ENCODE assay signal across 8 cellular contexts in genomic region chr12:12916135-12916956, GRCh38. TPM values are rescaled to one million over a fixed set of nuclear protein-coding genes. Genes with fewer than 3 reads are reported as not detected.
DNase-seq lines count a peak whose midpoint lies in the region; ATAC-seq and TF ChIP-seq lines count a peak whose summit lies in the region.

No MANE protein-coding gene starts in this region.

- H3K4me1 ChIP-seq in Karpas-422 (ENCODE audit: low read length) (no peaks in the 10 kb centered on the region), neutrophil (ENCODE audit: control insufficient read depth in 1 of 2, insufficient read depth in 1 of 2, low read depth in 1 of 2, low read length in 1 of 2) (peaks cover 0 to 6% of the 10 kb centered on the region in 2 experiments)

- H3K9me3 ChIP-seq in Karpas-422 (ENCODE audit: low read length) (no peaks in the 10 kb centered on the region), neutrophil (no peaks in the 10 kb centered on the region)

- no peaks in the 10 kb centered on the region for H3K36me3 ChIP-seq in Karpas-422 (ENCODE audit: insufficient read depth, low read length)
- no peaks in the 10 kb centered on the region for H3K36me3 ChIP-seq in neutrophil

- H3K9ac ChIP-seq in Karpas-422 (ENCODE audit: low read length) = no peak overlapping the region

- H3K27ac ChIP-seq in Karpas-422 (ENCODE audit: low read length) (no peak overlapping the region), neutrophil (no peak overlapping the region), substantia nigra (ENCODE audit: low read depth, low read length, poor library complexity, severe bottlenecking) (peak overlapping the region; percentile 77)

- H4K20me1 ChIP-seq in Karpas-422 (ENCODE audit: insufficient read depth, low read depth, low read length) = no peaks in the 10 kb centered on the region

- TF ChIP-seq CTCF in fibroblast of villous mesenchyme (IDR thresholded peaks at IDR 0.05; ENCODE audit: insufficient read depth, low read depth, low read length) = peak; percentile 96
- TF ChIP-seq CTCF in neutrophil (IDR thresholded peaks at IDR 0.05) = peak; percentile 97

- no peaks in the 10 kb centered on the region for H3K9me2 ChIP-seq in Karpas-422 (replicated peaks; ENCODE audit: insufficient read depth, low read length)

- DNase-seq in DMS53 (lab: John Stamatoyannopoulos, UW) = peak; percentile 95
- DNase-seq in Karpas-422 = peak; percentile 93
- DNase-seq in RPMI8226 = peak; percentile 85
- peak; percentile 69 to 71 for DNase-seq in activated T-helper 1 cell treated with anti-CD3 and anti-CD28 coated beads, Interleukin-2, amount 50 U/mL, for 16 hours (ENCODE audit: low read depth in 1 of 2, low spot score in 1 of 2)
- peak; percentile 82 for DNase-seq in fibroblast of villous mesenchyme (ENCODE audit: low read depth)
- DNase-seq in substantia nigra (lab: John Stamatoyannopoulos, UW) = peak in 48 of 49 donors; percentile 26 to 90 (median 82)

- no peaks in the 10 kb centered on the region for H3K27me3 ChIP-seq in Karpas-422 (ENCODE audit: low read length)
- peaks cover 20% of the 10 kb centered on the region for H3K27me3 ChIP-seq in neutrophil

- H3K4me2 ChIP-seq in Karpas-422 (ENCODE audit: low read depth, low read length, poor library complexity, severe bottlenecking) = no peak overlapping the region

- no peak overlapping the region for H3K4me3 ChIP-seq in Karpas-422 (ENCODE audit: low read length)
- H3K4me3 ChIP-seq in fibroblast of villous mesenchyme (ENCODE audit: low read depth, low read length) = no peak overlapping the region
- no peak overlapping the region for H3K4me3 ChIP-seq in neutrophil (ENCODE audit: low read depth in 1 of 2, low read length in 1 of 2)

- no peak overlapping the region for H2AFZ ChIP-seq in Karpas-422 (ENCODE audit: low read length)

- peak; percentile 96 for ATAC-seq in GM21619 (IDR thresholded peaks at IDR 0.05; ENCODE audit: unreplicated experiment)

- no peaks in the 10 kb centered on the region for H3K79me2 ChIP-seq in Karpas-422 (ENCODE audit: low read length)

RNA-seq across cellular contexts. Expression of gene GPRC5A, which starts 25.0 kb away (rescaled TPM):
- not detected in 2 replicates for total RNA-seq in Karpas-422 (2014; rRNA removed; shearing (Covaris generic); ENCODE audit: low replicate concordance)
- total RNA-seq in fibroblast of villous mesenchyme = 25.8 and 127 TPM in 2 replicates

RNA-seq across cellular contexts. Expression of gene GPRC5D, which starts 35.6 kb away (rescaled TPM):
- not detected in 2 replicates for total RNA-seq in Karpas-422 (2014; rRNA removed; shearing (Covaris generic); ENCODE audit: low replicate concordance)
- total RNA-seq in fibroblast of villous mesenchyme = not detected in 2 replicates

Comparison
In these comparisons a context has a peak if more than half of its experiments do, and no peak if none do; other contexts are left out.
1. RNA of gene GPRC5A, which starts 25.0 kb away (total RNA-seq): 25.8 to 127 TPM in fibroblast of villous mesenchyme; not detected in Karpas-422; every median in the first group is over 10 times any median in the second.
2. Peak in every context shown above with its lines, with median percentiles within 50 percentile points of each other: DNase-seq.